ENCODE assay signal across 16 cellular contexts in the genomic region with DNA sequence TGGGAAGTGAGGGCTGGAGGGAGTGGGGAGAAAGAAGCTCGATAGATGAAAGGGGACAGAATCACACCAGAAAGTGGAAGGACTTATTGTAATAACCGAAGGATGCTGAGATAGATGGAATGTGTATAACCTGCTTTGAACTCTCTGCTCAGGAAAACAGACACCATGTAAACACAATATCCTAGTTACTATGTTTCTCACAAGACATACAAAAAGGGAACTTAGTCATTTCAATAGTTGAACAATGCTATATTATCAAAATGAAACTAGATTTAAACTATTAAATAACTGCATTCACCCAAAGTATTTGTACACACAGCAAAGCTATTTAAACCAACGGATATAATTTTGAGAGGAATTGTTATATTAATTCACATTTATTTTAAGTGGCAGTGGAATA.
A peak's percentile ranks its signal among the peaks of the same experiment; 100 is the strongest.
DNase-seq lines count a peak whose midpoint lies in the region; ATAC-seq lines count a peak whose summit lies in the region.
"Had no signal": no experiment of that assay in that cellular context is flagged by ENCODE, and none has a peak within 500 bp of the region (broad histone marks: within the 10 kb centered on the region; RNA-seq: fewer than 3 reads in every experiment).

No MANE protein-coding gene starts in this region.

- DNase-seq in left ventricle myocardium superior (no peak), Right ventricle myocardium superior (no peak), inferior parietal cortex (ENCODE audit: extremely low spot score) (no peak), NCI-H2196 treated with DMSO at 0.1 percent for 48 hours (lab: John Stamatoyannopoulos, UW; ENCODE audit: unreplicated experiment) (no peak)
- DNase-seq: activated CD4-positive, alpha-beta memory T cell treated with anti-CD3 and anti-CD28 coated beads for 36 hours; activated T-cell treated with anti-CD3 and anti-CD28 coated beads, Interleukin-2, amount 50 U/mL, for 48 hours; DMS79 treated with DMSO at 0.1 percent for 48 hours; Karpas-422; naive thymus-derived CD8-positive, alpha-beta T cell; NCI-H510A; PC-9 had no signal

- ATAC-seq in left ventricle myocardium superior (peak; percentile 28), Right ventricle myocardium superior (ENCODE audit: poor library complexity) (no peak), HG02610 (IDR thresholded peaks at IDR 0.05; ENCODE audit: unreplicated experiment) (peak; percentile 60), HG03432 (IDR thresholded peaks at IDR 0.05; ENCODE audit: unreplicated experiment) (peak; percentile 59), HG03280 (IDR thresholded peaks at IDR 0.05; ENCODE audit: unreplicated experiment) (no peak), GM19452 (IDR thresholded peaks at IDR 0.05; ENCODE audit: unreplicated experiment) (no peak)
- ATAC-seq: naive thymus-derived CD8-positive, alpha-beta T cell; SK-N-SH treated with all-trans-retinoic acid at 6 μM for 48 hours had no signal

- intact Hi-C loops in left ventricle myocardium superior (cut with micrococcal nuclease) (loop anchor here (10.0 kb wide), 1 partner anchor 238 kb away; no protein-coding TSS in a partner anchor), Right ventricle myocardium superior (cut with DNase I) (no loop called here)

Comparison
In these comparisons a context has a peak if more than half of its experiments do, and no peak if none do; other contexts are left out.
1. ATAC-seq: peak in left ventricle myocardium superior (single experiment), HG02610 (single experiment) and HG03432 (single experiment); none in Right ventricle myocardium superior (single experiment), HG03280 (single experiment) and GM19452 (single experiment).